20 cellular contexts compared by ENCODE assay signal in the genomic region with DNA sequence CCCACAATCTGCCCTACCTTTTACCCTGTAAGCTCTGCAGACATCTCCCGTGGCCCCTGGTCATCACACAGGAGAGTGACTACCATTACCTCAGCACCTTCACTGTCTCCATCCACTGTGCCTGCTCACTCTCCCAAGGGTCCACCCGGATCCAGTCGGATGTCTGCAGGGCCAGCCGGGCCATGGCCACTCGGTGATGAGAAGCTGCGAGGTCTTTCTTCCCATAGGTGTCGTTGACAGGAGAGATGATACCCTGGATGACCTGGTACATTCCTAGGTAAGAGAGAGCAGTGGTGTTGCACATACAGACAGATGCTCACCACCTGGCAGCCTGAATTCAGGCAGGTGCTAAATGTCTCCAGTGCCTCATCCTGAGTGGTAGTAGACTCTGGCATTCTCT. TPM values are rescaled to one million over a fixed set of nuclear protein-coding genes. Genes with fewer than 3 reads are reported as not detected.
"Had no signal": no experiment of that assay in that cellular context is flagged by ENCODE, and none has a peak within 500 bp of the region (broad histone marks: within the 10 kb centered on the region; RNA-seq: fewer than 3 reads in every experiment).

No MANE protein-coding gene starts in this region.

- DNase-seq: IMR-90, Karpas-422, KG1, MM.1S, NCI-H1092 treated with DMSO at 0.1 percent for 48 hours, NCI-H1436, NCI-H1694, NCI-H187 treated with DMSO at 0.1 percent for 48 hours, NCI-H2029 treated with DMSO at 0.1 percent for 48 hours, NCI-H226, NCI-H446, NCI-H510A, NCI-H524 treated with DMSO at 0.1 percent for 48 hours, NCI-H69, NCI-H774, Right ventricle myocardium superior, RPMI8226, SIG-M5 had no signal

- ATAC-seq: HepG2 had no signal

RNA-seq across cellular contexts. Expression of a gene that starts 39.2 kb away (rescaled TPM):
- total RNA-seq: HT1080 had no signal
